8 cellular contexts compared by ENCODE assay signal in the genomic region with DNA sequence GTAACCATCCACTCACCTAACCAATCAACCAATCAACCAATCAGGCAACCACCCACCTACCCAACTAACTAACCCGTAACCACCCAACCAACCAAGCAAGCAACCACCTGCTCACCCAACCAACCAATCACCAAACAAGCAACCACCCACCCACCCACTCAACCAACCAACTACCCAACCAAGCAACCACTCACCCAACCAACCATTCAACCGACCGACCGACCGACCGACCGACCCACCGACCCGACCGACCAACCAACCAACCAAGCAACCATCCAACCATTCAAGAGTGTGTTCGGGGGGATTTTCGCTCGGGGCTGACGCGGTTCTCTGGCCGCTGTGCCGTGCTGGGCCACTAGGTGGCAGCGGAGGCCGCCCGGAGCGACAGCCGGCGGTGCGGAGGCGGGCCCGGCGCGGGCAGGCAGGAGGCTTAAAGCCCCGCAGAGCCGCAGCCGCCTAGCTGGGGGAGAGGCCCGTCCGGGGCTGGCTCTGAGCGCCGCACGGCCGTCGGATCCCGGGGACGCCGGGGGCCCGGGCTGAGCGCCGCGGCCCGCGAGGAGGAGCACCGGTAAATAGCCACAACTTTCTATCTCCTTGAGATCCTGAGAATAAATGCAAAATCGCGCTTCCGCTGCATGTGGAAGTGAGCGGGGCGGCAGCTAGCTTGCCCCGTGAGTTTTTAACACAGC. TPM values are rescaled to one million over a fixed set of nuclear protein-coding genes. Genes with fewer than 3 reads are reported as not detected.
DNase-seq lines count a peak whose midpoint lies in the region; ATAC-seq and TF ChIP-seq lines count a peak whose summit lies in the region.

A gene (plus strand): TSS at position 443 of the 689 bp plus-strand sequence. CDS start 1,617 bp downstream, outside the sequence.

- H3K9ac ChIP-seq in SK-N-MC (ENCODE audit: insufficient read length) = no peak within 1 kb of the TSS

- H3K9me3 ChIP-seq in SK-N-MC (ENCODE audit: low read depth, low read length) = no peaks in the 10 kb centered on the region
- no peaks in the 10 kb centered on the region for H3K9me3 ChIP-seq in upper lobe of left lung

- intact Hi-C loops in activated naive CD4-positive, alpha-beta T cell treated with anti-CD3 and anti-CD28 coated beads for 36 hours (cut with micrococcal nuclease) = loop anchor here (1.0 to 10.0 kb wide), 6 partner anchors 43 to 573 kb away; no protein-coding TSS in a partner anchor
- intact Hi-C loops in Right ventricle myocardium superior (cut with DNase I) (no loop called here), posterior vena cava (cut with DNase I) (loop anchor here in 1 of 2 donors (10.0 kb wide), 1 partner anchor 271 kb away; no protein-coding TSS in a partner anchor)

- H3K27me3 Mint-ChIP-seq in activated naive CD4-positive, alpha-beta T cell treated with anti-CD3 and anti-CD28 coated beads for 36 hours (ENCODE audit: low read depth) = peaks cover 18% of the 10 kb centered on the region

- H3K9me3 Mint-ChIP-seq in activated naive CD4-positive, alpha-beta T cell treated with anti-CD3 and anti-CD28 coated beads for 36 hours = no peaks in the 10 kb centered on the region

- 9 to 13% methylated on average over 7 to 29 of the region's 54 CpGs for WGBS in upper lobe of left lung, 2 donors

- TF ChIP-seq POLR2A in upper lobe of left lung (IDR thresholded peaks at IDR 0.05) = no peak

- DNase-seq in COLO829 (ENCODE audit: low spot score) (peak; percentile 28), SK-N-MC (ENCODE audit: low read depth, low spot score) (no peak), Right ventricle myocardium superior (peak; percentile 73), posterior vena cava (ENCODE audit: low spot score) (peak; percentile 87), upper lobe of left lung (peak; percentile 51 to 95)
- DNase-seq in activated naive CD4-positive, alpha-beta T cell treated with anti-CD3 and anti-CD28 coated beads for 36 hours = peak; percentile 67

- TF ChIP-seq CTCF in upper lobe of left lung (IDR thresholded peaks at IDR 0.05) = peak; percentile 87 to 97 (median 92)

- CTCF ChIA-PET in activated naive CD4-positive, alpha-beta T cell treated with anti-CD3 and anti-CD28 coated beads for 36 hours (lab: Charles Lee) = interaction anchor here (0.8 to 2.5 kb wide), 10 partner anchors 9 to 263 kb away, joined by 3 to 17 read pairs (median 4); no protein-coding TSS in a partner anchor

- peak; percentile 90 for ATAC-seq in GM19455 (IDR thresholded peaks at IDR 0.05; ENCODE audit: unreplicated experiment)
- peak; percentile 85 for ATAC-seq in HG03571 (IDR thresholded peaks at IDR 0.05; ENCODE audit: unreplicated experiment)
- ATAC-seq in Right ventricle myocardium superior (ENCODE audit: poor library complexity) = peak; percentile 94
- peak; percentile 73 to 97 for ATAC-seq in upper lobe of left lung (ENCODE audit: low FRiP score in 2 of 2)

- H3K27ac ChIP-seq in SK-N-MC (no peak within 1 kb of the TSS), upper lobe of left lung (no peak within 1 kb of the TSS)

- H3K4me1 ChIP-seq in upper lobe of left lung = peaks cover 3 to 10% (median 8%) of the 10 kb centered on the region in 4 donors

- H3K4me3 Mint-ChIP-seq in activated naive CD4-positive, alpha-beta T cell treated with anti-CD3 and anti-CD28 coated beads for 36 hours = no peak within 1 kb of the TSS

- no peak within 1 kb of the TSS for H3K27ac Mint-ChIP-seq in activated naive CD4-positive, alpha-beta T cell treated with anti-CD3 and anti-CD28 coated beads for 36 hours

- H3K27me3 ChIP-seq in upper lobe of left lung = peaks cover 0 to 3% (median 0%) of the 10 kb centered on the region in 4 donors

- no peaks in the 10 kb centered on the region for H3K36me3 ChIP-seq in SK-N-MC (ENCODE audit: insufficient read depth, low read length)
- no peaks in the 10 kb centered on the region for H3K36me3 ChIP-seq in upper lobe of left lung

- no peaks in the 10 kb centered on the region for H3K36me3 Mint-ChIP-seq in activated naive CD4-positive, alpha-beta T cell treated with anti-CD3 and anti-CD28 coated beads for 36 hours (ENCODE audit: low read depth)

- TF ChIP-seq EP300 in upper lobe of left lung (IDR thresholded peaks at IDR 0.05) = no peak

- peaks cover 3% of the 10 kb centered on the region for H3K4me1 Mint-ChIP-seq in activated naive CD4-positive, alpha-beta T cell treated with anti-CD3 and anti-CD28 coated beads for 36 hours (ENCODE audit: low read depth)

- H3K4me3 ChIP-seq in SK-N-MC (peak within 1 kb of the TSS; percentile 75), upper lobe of left lung (peak within 1 kb of the TSS in 3 of 4 donors; percentile 33 to 48 (median 42))

RNA-seq across cellular contexts. Expression of the gene that starts here (rescaled TPM):
- total RNA-seq in activated naive CD4-positive, alpha-beta T cell treated with anti-CD3 and anti-CD28 coated beads for 36 hours = not detected
- total RNA-seq in Right ventricle myocardium superior (not detected), posterior vena cava (not detected), upper lobe of left lung (not detected)

Comparison
In these comparisons a context has a peak if more than half of its experiments do, and no peak if none do; other contexts are left out.
1. Peak in DNase-seq in activated naive CD4-positive, alpha-beta T cell treated with anti-CD3 and anti-CD28 coated beads for 36 hours; RNA of the gene not detected or under 1 TPM.
2. Peak in DNase-seq and ATAC-seq in Right ventricle myocardium superior; RNA of the gene not detected or under 1 TPM.
3. Peak in DNase-seq in posterior vena cava; RNA of the gene not detected or under 1 TPM.
4. Peak in DNase-seq, ATAC-seq and H3K4me3 ChIP-seq in upper lobe of left lung; RNA of the gene not detected or under 1 TPM.